Comparison of ENCODE assay signal across 18 cellular contexts in the genomic region with DNA sequence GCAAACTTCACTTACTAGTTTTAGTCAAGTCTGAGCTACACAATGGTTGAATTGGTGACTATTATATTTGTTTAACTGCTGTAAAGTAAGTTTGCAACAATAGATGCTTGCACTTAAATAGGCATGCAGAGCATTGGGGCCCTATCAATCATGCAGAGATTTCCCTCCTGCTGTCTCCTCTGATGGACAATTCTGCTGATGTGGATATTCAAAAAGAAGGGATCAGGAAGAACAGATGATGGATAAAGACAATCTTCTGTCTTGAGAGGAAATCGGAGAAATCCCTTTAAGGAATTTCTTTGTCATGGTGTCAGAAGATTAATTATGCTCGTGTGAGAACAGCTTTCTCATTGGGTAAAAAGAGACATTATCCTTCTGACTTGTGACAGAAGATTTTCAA.
"Had no signal": no experiment of that assay in that cellular context is flagged by ENCODE, and none has a peak within 500 bp of the region (broad histone marks: within the 10 kb centered on the region; RNA-seq: fewer than 3 reads in every experiment).

No MANE protein-coding gene starts in this region.

- H3K27me3 ChIP-seq: testis, upper lobe of left lung had no signal

- ATAC-seq: natural killer cell treated with Interleukin-12 subunit alpha and Interleukin-12 subunit beta and Interleukin-15 and Interleukin-18, amount 100 ng/mL, for 72 hours; T-helper 17 cell had no signal

- H3K27me3 Mint-ChIP-seq: activated CD4-positive, alpha-beta memory T cell treated with anti-CD3 and anti-CD28 coated beads for 36 hours; activated naive CD8-positive, alpha-beta T cell treated with anti-CD3 and anti-CD28 coated beads for 36 hours; progenitor cell of endocrine pancreas; T-helper 17 cell had no signal

- H3K4me3 ChIP-seq: testis, upper lobe of left lung had no signal

- H3K36me3 Mint-ChIP-seq: activated CD4-positive, alpha-beta memory T cell treated with anti-CD3 and anti-CD28 coated beads for 36 hours; activated naive CD8-positive, alpha-beta T cell treated with anti-CD3 and anti-CD28 coated beads for 36 hours; natural killer cell treated with Interleukin-12 subunit alpha and Interleukin-12 subunit beta and Interleukin-15 and Interleukin-18, amount 100 ng/mL, for 72 hours had no signal

- H3K4me3 Mint-ChIP-seq: activated CD4-positive, alpha-beta memory T cell treated with anti-CD3 and anti-CD28 coated beads for 36 hours; activated naive CD8-positive, alpha-beta T cell treated with anti-CD3 and anti-CD28 coated beads for 36 hours; natural killer cell treated with Interleukin-12 subunit alpha and Interleukin-12 subunit beta and Interleukin-15 and Interleukin-18, amount 100 ng/mL, for 72 hours; T-helper 17 cell had no signal

- H3K9me3 Mint-ChIP-seq: activated CD4-positive, alpha-beta memory T cell treated with anti-CD3 and anti-CD28 coated beads for 36 hours; activated naive CD8-positive, alpha-beta T cell treated with anti-CD3 and anti-CD28 coated beads for 36 hours; natural killer cell treated with Interleukin-12 subunit alpha and Interleukin-12 subunit beta and Interleukin-15 and Interleukin-18, amount 100 ng/mL, for 72 hours had no signal

- H3K27ac ChIP-seq: upper lobe of left lung had no signal

- H3K36me3 ChIP-seq: upper lobe of left lung had no signal

- H3K27ac Mint-ChIP-seq: activated CD4-positive, alpha-beta memory T cell treated with anti-CD3 and anti-CD28 coated beads for 36 hours; activated naive CD8-positive, alpha-beta T cell treated with anti-CD3 and anti-CD28 coated beads for 36 hours; natural killer cell treated with Interleukin-12 subunit alpha and Interleukin-12 subunit beta and Interleukin-15 and Interleukin-18, amount 100 ng/mL, for 72 hours; progenitor cell of endocrine pancreas; T-helper 17 cell had no signal

- H3K9me3 ChIP-seq: testis, upper lobe of left lung had no signal

- H3K4me1 Mint-ChIP-seq: activated naive CD8-positive, alpha-beta T cell treated with anti-CD3 and anti-CD28 coated beads for 36 hours; T-helper 17 cell had no signal

- DNase-seq: activated CD4-positive, alpha-beta memory T cell treated with anti-CD3 and anti-CD28 coated beads for 36 hours; activated CD4-positive, alpha-beta T cell treated with anti-CD3 and anti-CD28 coated beads for 48 hours; activated naive CD4-positive, alpha-beta T cell treated with Interleukin-2 at 50 U/mL for 16 hours; activated naive CD8-positive, alpha-beta T cell treated with anti-CD3 and anti-CD28 coated beads for 36 hours; activated T-cell treated with anti-CD3 and anti-CD28 coated beads, Interleukin-2, amount 50 U/mL, for 48 hours; amniotic stem cell; cerebellar nuclear complex; cortex of kidney; effector CD4-positive, alpha-beta T cell; erythroblast; midbrain; stimulated activated CD4-positive, alpha-beta T cell treated with anti-CD3 and anti-CD28 coated beads, Interleukin-2, amount 100 ng/mL, for 48 hours; stimulated activated naive CD4-positive, alpha-beta T cell; T-helper 17 cell; testis; upper lobe of left lung had no signal
